In the genomic region with DNA sequence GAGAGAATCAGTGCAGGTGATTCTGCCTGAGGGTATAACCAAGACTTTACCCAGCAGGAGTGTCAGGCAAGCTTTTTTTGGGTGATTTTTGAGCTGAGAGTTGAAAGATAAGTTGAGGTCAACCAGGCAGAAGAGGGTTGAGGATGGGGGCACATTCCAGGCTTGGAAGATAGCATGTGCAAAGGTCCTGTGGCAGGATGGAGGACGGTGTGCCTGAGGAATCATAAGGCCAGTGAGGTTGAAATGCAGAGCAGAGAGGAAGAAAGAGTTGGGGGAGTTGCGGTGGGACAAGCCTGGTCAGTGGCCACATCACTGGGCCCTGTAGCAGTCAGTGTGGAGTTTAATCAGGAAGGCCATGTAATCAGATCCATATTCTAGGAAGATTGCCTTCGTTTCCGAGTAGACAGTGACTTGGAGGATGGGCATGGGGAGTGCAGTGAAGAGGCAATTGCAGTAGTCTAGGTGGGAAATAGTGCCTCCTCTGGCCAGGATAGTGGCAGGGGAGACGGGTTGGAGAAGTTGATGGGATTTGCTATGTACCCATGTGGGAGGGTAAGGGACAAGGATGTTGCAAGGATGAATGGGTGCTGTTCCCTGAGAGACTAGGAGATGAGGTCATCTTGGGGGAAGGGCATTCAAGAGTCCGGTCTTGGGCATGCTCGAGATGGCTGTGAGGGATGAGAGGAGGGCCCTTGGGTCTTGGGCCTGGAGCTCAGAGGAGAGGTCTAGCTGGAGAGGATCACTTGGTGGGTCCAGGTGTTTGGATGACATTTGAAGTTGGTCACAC, we compare ENCODE assay signal across 19 cellular contexts. TPM values are rescaled to one million over a fixed set of nuclear protein-coding genes. Genes with fewer than 3 reads are reported as not detected.
DNase-seq lines count a peak whose midpoint lies in the region; ATAC-seq, FAIRE-seq and TF ChIP-seq lines count a peak whose summit lies in the region.
"Had no signal": no experiment of that assay in that cellular context is flagged by ENCODE, and none has a peak within 500 bp of the region (broad histone marks: within the 10 kb centered on the region; RNA-seq: fewer than 3 reads in every experiment).

No MANE protein-coding gene starts in this region.

- H3K4me3 ChIP-seq in AG04450 (ENCODE audit: low read depth, low read length): no peak overlapping the region
- H3K4me3 ChIP-seq: esophagus muscularis mucosa, uterus had no signal

- TF ChIP-seq CTCF in AG04450 (IDR thresholded peaks at IDR 0.05; ENCODE audit: low read depth, low read length): no peak

- H3K27ac ChIP-seq in AG04450 (ENCODE audit: low read depth, low read length): peak overlapping the region; percentile 11
- H3K27ac ChIP-seq: esophagus muscularis mucosa, uterus had no signal

- no peak for FAIRE-seq in GM12891 (lab: Jason Lieb, UNC)

- TF ChIP-seq POLR2A in GM12891 (IDR thresholded peaks at IDR 0.05; ENCODE audit: low read depth, low read length): no peak

- no peak for ATAC-seq in HG03139 (IDR thresholded peaks at IDR 0.05; ENCODE audit: unreplicated experiment)
- ATAC-seq: HCT116, sciatic nerve had no signal

- POLR2A ChIA-PET in AG04450 (lab: Yijun Ruan, JAX): no interaction called here

- H3K9me3 ChIP-seq in AG04450 (ENCODE audit: control insufficient read depth, insufficient read depth, low read length): no peaks in the 10 kb centered on the region; the same call in 1 of the 2 replicates
- H3K9me3 ChIP-seq: esophagus muscularis mucosa, uterus had no signal

- no peaks in the 10 kb centered on the region for H3K27me3 ChIP-seq in AG04450 (ENCODE audit: control insufficient read depth, insufficient read depth, low read length)
- H3K27me3 ChIP-seq: esophagus muscularis mucosa, uterus had no signal

- CTCF ChIA-PET in AG04450 (lab: Charles Lee): no interaction called here

- no peak for DNase-seq in AG04450 (ENCODE audit: low read depth, low spot score)
- peak; percentile 38 for DNase-seq in HCEC 1CT
- peak; percentile 82 for DNase-seq in amniotic epithelial cell (ENCODE audit: low read depth)
- DNase-seq in kidney glomerular epithelial cell (lab: John Stamatoyannopoulos, UW): peak; percentile 19
- no peak for DNase-seq in GM12891 (ENCODE audit: insufficient read length, low spot score)
- DNase-seq in T-helper 9 cell: no peak
- no peak for DNase-seq in cerebellum (ENCODE audit: low spot score)
- DNase-seq: activated CD4-positive, alpha-beta T cell treated with anti-CD3 and anti-CD28 coated beads, Interleukin-2, amount 50 U/mL, for 1 hour; activated T-cell treated with anti-CD3 and anti-CD28 coated beads, Interleukin-2, amount 50 U/mL, for 24 hours; cortex of kidney; DMS 273 treated with DMSO at 0.1 percent for 48 hours; NCI-H2081; stimulated activated CD4-positive, alpha-beta T cell treated with anti-CD3 and anti-CD28 coated beads, Interleukin-4, amount 100 ng/mL, for 24 hours; uterus had no signal

TF ChIP-seq in GM12891, 5 proteins besides CTCF, POLR2A, EP300 and RAD21:
- TF ChIP-seq POLR2AphosphoS5 (IDR thresholded peaks at IDR 0.05; ENCODE audit: low read depth, low read length) (no peak), TAF1 (IDR thresholded peaks at IDR 0.05; ENCODE audit: low read depth, low read length) (no peak), POU2F2 (IDR thresholded peaks at IDR 0.05; ENCODE audit: low read depth, low read length) (no peak), SPI1 (IDR thresholded peaks at IDR 0.05; ENCODE audit: low read depth, low read length) (no peak), PAX5 (IDR thresholded peaks at IDR 0.05; ENCODE audit: insufficient read depth, low read length, severe bottlenecking) (no peak)

RNA-seq across cellular contexts. Expression of a gene that starts 3.9 kb away (rescaled TPM):
- 17.2 and 23.3 TPM in 2 replicates for polyA plus RNA-seq in AG04450 (2011; rRNA removed)
- 14.1 and 22.3 TPM in 2 replicates for polyA minus RNA-seq in AG04450 (2011; rRNA and poly(A)+ RNA removed)
- polyA plus RNA-seq in GM12891 (2012; ENCODE audit: low read depth, missing spikeins): 1.0 TPM
- total RNA-seq in cerebellum: 3.9 TPM

RNA-seq across cellular contexts. Expression of a gene that starts 34.5 kb away (rescaled TPM):
- polyA plus RNA-seq in AG04450 (2011; rRNA removed): 2.4 and 3.1 TPM in 2 replicates
- polyA minus RNA-seq in AG04450 (2011; rRNA and poly(A)+ RNA removed): 2.8 and 3.4 TPM in 2 replicates
- polyA plus RNA-seq in GM12891 (2012; ENCODE audit: low read depth, missing spikeins): 5.2 TPM
- 3.9 TPM for total RNA-seq in cerebellum

RNA-seq across cellular contexts. Expression of a gene that starts 36.0 kb away (rescaled TPM):
- polyA plus RNA-seq in AG04450 (2011; rRNA removed): 21.2 and 25.4 TPM in 2 replicates
- polyA minus RNA-seq in AG04450 (2011; rRNA and poly(A)+ RNA removed): 33.5 and 48.0 TPM in 2 replicates
- 37.6 TPM for polyA plus RNA-seq in GM12891 (2012; ENCODE audit: low read depth, missing spikeins)
- 5.8 TPM for total RNA-seq in cerebellum

RNA-seq across cellular contexts. Expression of a gene that starts 43.3 kb away (rescaled TPM):
- 0.21 and 0.25 TPM in 2 replicates for polyA plus RNA-seq in AG04450 (2011; rRNA removed)
- polyA minus RNA-seq in AG04450 (2011; rRNA and poly(A)+ RNA removed): 0.26 and 0.37 TPM in 2 replicates
- 6.3 TPM for polyA plus RNA-seq in GM12891 (2012; ENCODE audit: low read depth, missing spikeins)
- 2.2 TPM for total RNA-seq in cerebellum
- total RNA-seq: esophagus muscularis mucosa had no signal
- polyA plus RNA-seq: liver had no signal

RNA-seq across cellular contexts. Expression of a gene that starts 43.4 kb away (rescaled TPM):
- polyA plus RNA-seq in AG04450 (2011; rRNA removed): 0.21 and 0.41 TPM in 2 replicates
- polyA minus RNA-seq in AG04450 (2011; rRNA and poly(A)+ RNA removed): not detected in 2 replicates
- 1.9 TPM for polyA plus RNA-seq in GM12891 (2012; ENCODE audit: low read depth, missing spikeins)
- 9.5 TPM for total RNA-seq in cerebellum
- polyA plus RNA-seq: liver had no signal

Comparison
In these comparisons a context has a peak if more than half of its experiments do, and no peak if none do; other contexts are left out.
1. DNase-seq: peak in HCEC 1CT (single experiment), amniotic epithelial cell (single experiment) and kidney glomerular epithelial cell (single experiment); none in AG04450 (single experiment), GM12891 (single experiment), T-helper 9 cell (single experiment) and cerebellum (single experiment).